ENCODE assay signal across 18 cellular contexts in genomic region chr7:16433568-16434122, GRCh38. TPM values are rescaled to one million over a fixed set of nuclear protein-coding genes. Genes with fewer than 3 reads are reported as not detected.
DNase-seq lines count a peak whose midpoint lies in the region; ATAC-seq and TF ChIP-seq lines count a peak whose summit lies in the region.
"Had no signal": no experiment of that assay in that cellular context is flagged by ENCODE, and none has a peak within 500 bp of the region (broad histone marks: within the 10 kb centered on the region; RNA-seq: fewer than 3 reads in every experiment).

No MANE protein-coding gene starts in this region.

- no peak for ATAC-seq in SK-N-SH treated with all-trans-retinoic acid at 6 μM for 48 hours
- ATAC-seq in GM19023 (IDR thresholded peaks at IDR 0.05; ENCODE audit: unreplicated experiment): no peak

- no peak for TF ChIP-seq EP300 in SK-N-SH (IDR thresholded peaks at IDR 0.05; ENCODE audit: borderline replicate concordance in 1 of 2, low read depth in 1 of 2, low read length in 1 of 2)

- H3K9ac ChIP-seq in SK-N-SH: no peak overlapping the region

- no peak for TF ChIP-seq POLR2A in prostate gland (IDR thresholded peaks at IDR 0.05)

- H3K4me3 ChIP-seq in SK-N-SH (ENCODE audit: low read depth in 2 of 2, low read length in 1 of 2): peak overlapping the region; percentile 2 to 25; a peak in 2 of 4 replicates
- H3K4me3 ChIP-seq in osteoblast (ENCODE audit: insufficient read depth, low read length): peak overlapping the region; percentile 30
- no peak overlapping the region for H3K4me3 ChIP-seq in prostate gland
- H3K4me3 ChIP-seq: Peyer's patch had no signal

- no peaks in the 10 kb centered on the region; a peak in 2 of 4 replicates for H3K4me1 ChIP-seq in SK-N-SH (ENCODE audit: control insufficient read depth in 1 of 2, insufficient read depth in 2 of 2, low read depth in 1 of 2, low read length in 1 of 2)
- H3K4me1 ChIP-seq in osteoblast (ENCODE audit: insufficient read depth, low read length): peaks cover 15% of the 10 kb centered on the region
- no peaks in the 10 kb centered on the region for H3K4me1 ChIP-seq in prostate gland (replicated peaks)
- H3K4me1 ChIP-seq: Peyer's patch had no signal

- H3K79me2 ChIP-seq in SK-N-SH (ENCODE audit: insufficient read depth) (no peaks in the 10 kb centered on the region), osteoblast (ENCODE audit: insufficient read depth, low read length) (no peaks in the 10 kb centered on the region)

- H3K27ac Mint-ChIP-seq in immature natural killer cell: peak overlapping the region in 1 of 6 donors; percentile 13
- H3K27ac Mint-ChIP-seq: IgD-negative memory B cell had no signal

- no peak for TF ChIP-seq RAD21 in SK-N-SH (IDR thresholded peaks at IDR 0.05; ENCODE audit: low read length)

- H4K20me1 ChIP-seq in SK-N-SH (ENCODE audit: insufficient read depth) (no peaks in the 10 kb centered on the region), osteoblast (ENCODE audit: insufficient read depth, low read length) (no peaks in the 10 kb centered on the region)

- no peaks in the 10 kb centered on the region for H3K36me3 ChIP-seq in SK-N-SH (replicated peaks in 1 of 2; ENCODE audit: control insufficient read depth in 1 of 2, insufficient read depth in 2 of 2, low read length in 1 of 2)
- no peaks in the 10 kb centered on the region for H3K36me3 ChIP-seq in osteoblast (ENCODE audit: insufficient read depth, low read length)
- no peaks in the 10 kb centered on the region for H3K36me3 ChIP-seq in prostate gland
- H3K36me3 ChIP-seq: Peyer's patch had no signal

- no peaks in the 10 kb centered on the region for H3K36me3 Mint-ChIP-seq in immature natural killer cell
- H3K36me3 Mint-ChIP-seq: IgD-negative memory B cell had no signal

- no peak overlapping the region for H3K4me3 Mint-ChIP-seq in immature natural killer cell
- H3K4me3 Mint-ChIP-seq: IgD-negative memory B cell had no signal

- H3K9me3 ChIP-seq in SK-N-SH (no peaks in the 10 kb centered on the region), osteoblast (ENCODE audit: low read depth, low read length) (no peaks in the 10 kb centered on the region), prostate gland (no peaks in the 10 kb centered on the region)
- H3K9me3 ChIP-seq: Peyer's patch had no signal

- CTCF ChIA-PET in SK-N-SH (lab: Yijun Ruan, JAX): interaction anchor here (0.7 to 6.8 kb wide), 10 partner anchors 9 to 496 kb away, joined by 3 to 56 read pairs (median 5); partner anchors contain the start of gene CRPPA

- peaks cover 2 to 11% of the 10 kb centered on the region in 2 donors for H3K4me1 Mint-ChIP-seq in immature natural killer cell

- H3K27me3 ChIP-seq in SK-N-SH (ENCODE audit: insufficient read depth): no peaks in the 10 kb centered on the region
- no peaks in the 10 kb centered on the region for H3K27me3 ChIP-seq in osteoblast (ENCODE audit: insufficient read depth, low read length)
- H3K27me3 ChIP-seq in prostate gland (replicated peaks; ENCODE audit: insufficient read depth): no peaks in the 10 kb centered on the region
- H3K27me3 ChIP-seq: Peyer's patch had no signal

- H3K4me2 ChIP-seq in SK-N-SH (peak overlapping the region; percentile 2; the same call in 1 of the 2 replicates), osteoblast (ENCODE audit: insufficient read depth, low read length) (peak overlapping the region; percentile 75)

- no peak for TF ChIP-seq CTCF in SK-N-SH (IDR thresholded peaks at IDR 0.05)
- TF ChIP-seq CTCF in osteoblast (IDR thresholded peaks at IDR 0.05; ENCODE audit: extremely low read depth, low read depth, low read length): no peak
- no peak for TF ChIP-seq CTCF in prostate gland (IDR thresholded peaks at IDR 0.05)

- H3K27me3 Mint-ChIP-seq in immature natural killer cell (ENCODE audit: low read depth in 3 of 3): no peaks in the 10 kb centered on the region
- H3K27me3 Mint-ChIP-seq: IgD-negative memory B cell had no signal

- H2AFZ ChIP-seq in SK-N-SH (ENCODE audit: low read depth) (no peak overlapping the region), osteoblast (ENCODE audit: low read length) (peak overlapping the region; percentile 91)

- no peaks in the 10 kb centered on the region for H3K9me2 ChIP-seq in SK-N-SH

- no peaks in the 10 kb centered on the region for H3F3A ChIP-seq in SK-N-SH (replicated peaks; ENCODE audit: insufficient read depth)

- 36% methylated on average over 2 of the region's 2 CpGs for WGBS in SK-N-SH (ENCODE audit: low lambda C conversion rate)
- WGBS in prostate gland: 90% methylated on average over 2 of the region's 2 CpGs

- no peaks in the 10 kb centered on the region for H3K9me3 Mint-ChIP-seq in immature natural killer cell

- DNase-seq in SK-N-SH (no peak), M059J (ENCODE audit: low read depth) (peak; percentile 37), fibroblast of peridontal ligament (ENCODE audit: extremely low read depth) (peak; percentile 30), osteoblast (ENCODE audit: insufficient read length, low spot score, missing footprints) (no peak), immature natural killer cell (no peak), prostate gland (ENCODE audit: low spot score) (no peak)
- DNase-seq: HCEC 1CT, NCI-H1092 treated with DMSO at 0.1 percent for 48 hours, NCI-H1694 treated with DMSO at 0.1 percent for 48 hours, NCI-H345, NCI-H748 treated with DMSO at 0.1 percent for 48 hours, Peyer's patch, SIG-M5 had no signal

- POLR2A ChIA-PET in SK-N-SH (lab: Yijun Ruan, JAX): interaction anchor here (2.8 kb wide), 1 partner anchor 13 kb away, joined by 11 read pairs; the partner anchor contains the start of gene CRPPA

- intact Hi-C loops in prostate gland (cut with DNase I): loop anchor here (10.0 kb wide), 1 partner anchor 131 kb away; no protein-coding TSS in a partner anchor

- H3K27ac ChIP-seq in SK-N-SH (ENCODE audit: low read depth in 2 of 2, low read length in 1 of 2): no peak overlapping the region
- no peak overlapping the region for H3K27ac ChIP-seq in osteoblast (ENCODE audit: low read depth, low read length)
- H3K27ac ChIP-seq in prostate gland: no peak overlapping the region
- H3K27ac ChIP-seq: 22Rv1, C4-2B, Peyer's patch had no signal

TF ChIP-seq in SK-N-SH, 30 proteins besides CTCF, POLR2A, EP300 and RAD21:
- TF ChIP-seq, protein P1, sequence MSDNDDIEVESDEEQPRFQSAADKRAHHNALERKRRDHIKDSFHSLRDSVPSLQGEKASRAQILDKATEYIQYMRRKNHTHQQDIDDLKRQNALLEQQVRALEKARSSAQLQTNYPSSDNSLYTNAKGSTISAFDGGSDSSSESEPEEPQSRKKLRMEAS (IDR thresholded peaks at IDR 0.05; ENCODE audit: low read depth): no peak
- TF ChIP-seq JUND (IDR thresholded peaks at IDR 0.05) (no peak), ELF1 (IDR thresholded peaks at IDR 0.05) (no peak), RCOR1 (IDR thresholded peaks at IDR 0.05; ENCODE audit: low read length) (no peak), EZH2phosphoT487 (IDR thresholded peaks at IDR 0.05; ENCODE audit: borderline replicate concordance, low read depth) (no peak), RXRA (IDR thresholded peaks at IDR 0.05; ENCODE audit: borderline replicate concordance, low read depth) (no peak), POLR2AphosphoS5 (IDR thresholded peaks at IDR 0.05; ENCODE audit: low read depth, low read length) (no peak)
TF ChIP-seq in SK-N-SH: peak in this region for 0.

TF ChIP-seq in SK-N-SH treated with all-trans-retinoic acid at 6 μM for 48 hours, 23 proteins besides CTCF, POLR2A, EP300 and RAD21:
- TF ChIP-seq ESRRG (CRISPR knock-in tag; IDR thresholded peaks at IDR 0.05) (no peak), ZC3H10 (CRISPR knock-in tag; IDR thresholded peaks at IDR 0.05) (no peak), ZFP3 (CRISPR knock-in tag; IDR thresholded peaks at IDR 0.05) (no peak), ARNTL (CRISPR knock-in tag; IDR thresholded peaks at IDR 0.05; ENCODE audit: borderline replicate concordance, low read depth) (no peak), TOX (CRISPR knock-in tag; IDR thresholded peaks at IDR 0.05; ENCODE audit: borderline replicate concordance) (no peak), ISL1 (CRISPR knock-in tag; IDR thresholded peaks at IDR 0.05) (no peak)

RNA-seq across cellular contexts. Expression of gene CRPPA, which starts 12.3 kb away (rescaled TPM):
- polyA plus RNA-seq in SK-N-SH (2012; rRNA removed) (0.15 and 0.31 TPM in 2 replicates), immature natural killer cell (under 1 TPM; 0.28 to 0.82 (median 0.65) TPM)
- 0.34 and 0.46 TPM in 2 replicates for polyA plus RNA-seq in SK-N-SH (2012; cell fraction: cytosol; rRNA removed)
- 0.11 and 0.35 TPM in 2 replicates for polyA plus RNA-seq in SK-N-SH (2012; cell fraction: nucleus; rRNA removed)
- total RNA-seq in M059J (2014; rRNA removed; shearing (Covaris generic)): 1.0 and 2.5 TPM in 2 replicates
- total RNA-seq in osteoblast (2.4 and 3.3 TPM in 2 replicates), prostate gland (1 to 10 TPM; 1.6 to 3.7 TPM)

RNA-seq across cellular contexts. Expression of gene SOSTDC1, which starts 31.9 kb away (rescaled TPM):
- 0.13 and 0.81 TPM in 2 replicates for polyA plus RNA-seq in SK-N-SH (2012; rRNA removed)
- 0.58 and 0.71 TPM in 2 replicates for polyA plus RNA-seq in SK-N-SH (2012; cell fraction: cytosol; rRNA removed)
- polyA plus RNA-seq in SK-N-SH (2012; cell fraction: nucleus; rRNA removed): 0.07 and 0.12 TPM in 2 replicates
- total RNA-seq in M059J (2014; rRNA removed; shearing (Covaris generic)): not detected in 2 replicates
- under 0.01 TPM in 1 of 2 replicates, not detected in the other for total RNA-seq in osteoblast
- not detected for polyA plus RNA-seq in immature natural killer cell
- 1 to 10 TPM; 2.3 to 3.0 TPM for total RNA-seq in prostate gland
- polyA plus RNA-seq: IgD-negative memory B cell had no signal

Comparison
In these comparisons a context has a peak if more than half of its experiments do, and no peak if none do; other contexts are left out.
1. DNase-seq: peak in M059J (single experiment) and fibroblast of peridontal ligament (single experiment); none in SK-N-SH (single experiment), osteoblast (single experiment), immature natural killer cell (0 of 3) and prostate gland (single experiment).
2. H3K4me3 ChIP-seq: peak in SK-N-SH (2 of 2) and osteoblast (single experiment); none in prostate gland (0 of 2).